Comparison of ENCODE assay signal across 8 cellular contexts in genomic region chr17:31561469-31562412, GRCh38.
DNase-seq lines count a peak whose midpoint lies in the region; ATAC-seq and TF ChIP-seq lines count a peak whose summit lies in the region.

No MANE protein-coding gene starts in this region.

- ATAC-seq in mucosa of descending colon (peak; percentile 21), HG03135 (IDR thresholded peaks at IDR 0.05; ENCODE audit: unreplicated experiment) (no peak), HG03280 (IDR thresholded peaks at IDR 0.05; ENCODE audit: unreplicated experiment) (no peak)

- BruUV-seq in A673 (replicated peaks; lab: Mats Ljungman, UMichigan) = no TSS peak

- H3K27me3 ChIP-seq in AG04450 (ENCODE audit: control insufficient read depth, insufficient read depth, low read length) (no peaks in the 10 kb centered on the region), breast epithelium (no peaks in the 10 kb centered on the region), A673 (replicated peaks; ENCODE audit: insufficient read depth, low read depth, low read length, poor library complexity) (no peaks in the 10 kb centered on the region)

- intact Hi-C loops in breast epithelium (cut with DNase I; ENCODE audit: low total_unique reads) = loop anchor here (5.0 kb wide), 1 partner anchor 296 kb away; the partner anchor contains the start of gene COPRS
- intact Hi-C loops in mucosa of descending colon (cut with DNase I, micrococcal nuclease) = no loop called here
- intact Hi-C loops in A673 (cut with micrococcal nuclease; ENCODE audit: unreplicated experiment) = no loop called here

- TF ChIP-seq CTCF in AG04450 (IDR thresholded peaks at IDR 0.05; ENCODE audit: low read depth, low read length) (no peak), breast epithelium (IDR thresholded peaks at IDR 0.05) (no peak), mucosa of descending colon (IDR thresholded peaks at IDR 0.05) (no peak), A673 (conservative IDR thresholded peaks at IDR 0.05; ENCODE audit: low read depth, low read length) (no peak)

- DNase-seq in AG04450 (ENCODE audit: low read depth, low spot score) (no peak), HuH-7.5 (ENCODE audit: low spot score) (peak; percentile 49), breast epithelium (ENCODE audit: low spot score in 2 of 2) (no peak), mucosa of descending colon (peak in 1 of 3 donors; percentile 44), mucosa of gallbladder (ENCODE audit: low spot score) (no peak), A673 (ENCODE audit: low spot score) (no peak)

- peak overlapping the region; percentile 78 for H3K27ac ChIP-seq in AG04450 (ENCODE audit: low read depth, low read length)
- peak overlapping the region; percentile 91 to 97 for H3K27ac ChIP-seq in breast epithelium
- H3K27ac ChIP-seq in A673 (ENCODE audit: low read depth, low read length, poor library complexity, severe bottlenecking) = no peak overlapping the region

- CTCF ChIA-PET in AG04450 (lab: Charles Lee) = interaction anchor here (2.3 kb wide), 1 partner anchor 281 kb away, joined by 9 read pairs; no protein-coding TSS in a partner anchor
- CTCF ChIA-PET in A673 (lab: Charles Lee) = no interaction called here

- peaks cover 14 to 22% of the 10 kb centered on the region in 2 donors for H3K4me1 ChIP-seq in breast epithelium
- H3K4me1 ChIP-seq in mucosa of descending colon (ENCODE audit: low read depth) = peaks cover 27% of the 10 kb centered on the region
- H3K4me1 ChIP-seq in A673 (ENCODE audit: insufficient read depth, low read length, poor library complexity, severe bottlenecking) = no peaks in the 10 kb centered on the region

- H3K9me3 ChIP-seq in AG04450 (ENCODE audit: control insufficient read depth, insufficient read depth, low read length) (peaks cover 10% of the 10 kb centered on the region; the same call in 1 of the 2 replicates), breast epithelium (no peaks in the 10 kb centered on the region), mucosa of descending colon (no peaks in the 10 kb centered on the region), A673 (ENCODE audit: low read depth, low read length, poor library complexity, severe bottlenecking) (no peaks in the 10 kb centered on the region)

- POLR2A ChIA-PET in AG04450 (lab: Yijun Ruan, JAX) = interaction anchor here (0.7 to 0.8 kb wide), 2 partner anchors 19 to 34 kb away, joined by 5 to 6 read pairs; no protein-coding TSS in a partner anchor
- POLR2A ChIA-PET in A673 (lab: Charles Lee; ENCODE audit: low non-redundant PET) = no interaction called here

- H3K4me3 ChIP-seq in AG04450 (ENCODE audit: low read depth, low read length) (peak overlapping the region; percentile 69), breast epithelium (peak overlapping the region in 2 of 3 donors; percentile 62 to 91), mucosa of descending colon (no peak overlapping the region), A673 (ENCODE audit: low read depth, low read length, poor library complexity, severe bottlenecking) (no peak overlapping the region)

- no peaks in the 10 kb centered on the region for H3K36me3 ChIP-seq in breast epithelium
- H3K36me3 ChIP-seq in mucosa of descending colon (ENCODE audit: low read depth) = no peaks in the 10 kb centered on the region
- no peaks in the 10 kb centered on the region for H3K36me3 ChIP-seq in A673 (ENCODE audit: insufficient read depth, low read length, poor library complexity, severe bottlenecking)

- no peak for TF ChIP-seq POLR2A in breast epithelium (IDR thresholded peaks at IDR 0.05)

Comparison
In these comparisons a context has a peak if more than half of its experiments do, and no peak if none do; other contexts are left out.
1. H3K4me3 ChIP-seq: peak in AG04450 (single experiment) and breast epithelium (2 of 3); none in mucosa of descending colon (single experiment) and A673 (single experiment).